ENCODE assay signal across 10 cellular contexts in the genomic region with DNA sequence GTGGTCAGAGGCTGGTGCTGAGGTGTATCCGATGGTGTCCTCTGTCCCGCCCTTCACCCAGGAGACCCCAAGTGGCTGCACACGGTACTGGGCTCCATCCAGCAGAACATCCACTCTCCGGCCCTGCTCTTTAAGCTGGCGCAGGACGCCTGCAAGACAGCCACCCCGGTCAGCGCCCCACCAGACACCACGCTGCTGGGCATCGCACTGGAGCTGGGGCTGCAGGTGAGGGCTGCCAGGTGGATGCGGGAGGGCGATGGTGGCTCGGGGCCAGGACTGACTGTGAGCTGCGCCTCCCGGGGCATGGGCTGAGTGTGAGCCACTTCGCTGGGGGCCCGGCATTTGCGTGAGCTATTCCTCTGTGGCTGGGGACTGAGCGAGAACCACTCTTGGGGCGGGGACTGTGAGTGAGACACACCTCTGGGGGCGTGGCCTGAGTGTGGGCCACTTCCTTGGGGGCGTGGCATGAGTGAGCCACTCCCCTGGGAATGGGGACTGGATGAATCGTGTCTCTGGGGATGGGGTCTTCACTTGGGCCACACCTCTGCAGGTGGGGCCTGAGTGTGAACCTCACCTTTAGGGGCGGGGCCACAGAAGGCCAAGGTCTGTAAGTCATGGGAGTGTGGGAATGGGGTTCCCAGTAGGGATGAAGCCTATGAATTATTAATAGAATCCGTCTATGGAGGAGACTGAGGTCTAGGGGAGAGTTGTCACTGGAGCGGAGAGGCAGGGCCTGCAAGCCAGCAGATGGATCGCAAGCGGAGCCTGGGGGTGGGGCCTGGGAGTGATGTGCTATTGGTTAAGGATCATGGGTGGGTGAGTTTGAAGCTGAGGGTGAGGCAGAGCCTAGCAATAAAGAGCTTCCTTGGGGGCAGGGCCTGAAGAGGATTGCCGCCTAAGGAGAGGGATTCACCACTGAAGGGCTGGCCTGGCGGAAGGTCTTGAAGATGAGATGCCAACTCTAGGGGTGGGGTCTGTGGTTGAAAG. TPM values are rescaled to one million over a fixed set of nuclear protein-coding genes. Genes with fewer than 3 reads are reported as not detected.
DNase-seq lines count a peak whose midpoint lies in the region; ATAC-seq and TF ChIP-seq lines count a peak whose summit lies in the region.
"Had no signal": no experiment of that assay in that cellular context is flagged by ENCODE, and none has a peak within 500 bp of the region (broad histone marks: within the 10 kb centered on the region; RNA-seq: fewer than 3 reads in every experiment).

No MANE protein-coding gene starts in this region.

- no peaks in the 10 kb centered on the region for H3K4me1 Mint-ChIP-seq in activated T-cell treated with anti-CD3 and anti-CD28 coated beads, Interleukin-2, amount 50 U/mL, for 24 hours (ENCODE audit: low read depth)
- H3K4me1 Mint-ChIP-seq in endothelial cell (ENCODE audit: unreplicated experiment), result no peaks in the 10 kb centered on the region
- peaks cover 2% of the 10 kb centered on the region for H3K4me1 Mint-ChIP-seq in stimulated activated naive CD8-positive, alpha-beta T cell treated with anti-CD3 and anti-CD28 coated beads, Interleukin-15, amount 100 ng/mL, for 72 hours

- H3K9me3 Mint-ChIP-seq in activated T-cell treated with anti-CD3 and anti-CD28 coated beads, Interleukin-2, amount 50 U/mL, for 24 hours, result no peaks in the 10 kb centered on the region
- no peaks in the 10 kb centered on the region for H3K9me3 Mint-ChIP-seq in endothelial cell (ENCODE audit: unreplicated experiment)
- no peaks in the 10 kb centered on the region for H3K9me3 Mint-ChIP-seq in stimulated activated naive CD8-positive, alpha-beta T cell treated with anti-CD3 and anti-CD28 coated beads, Interleukin-15, amount 100 ng/mL, for 72 hours

- DNase-seq in activated T-cell treated with anti-CD3 and anti-CD28 coated beads, Interleukin-2, amount 50 U/mL, for 48 hours, result peak; percentile 52 to 53
- no peak for DNase-seq in activated T-cell treated with anti-CD3 and anti-CD28 coated beads, Interleukin-2, amount 50 U/mL, for 24 hours
- DNase-seq in NCI-H187 (lab: John Stamatoyannopoulos, UW) (peak; percentile 45 to 82), endothelial cell (ENCODE audit: low spot score) (no peak), GM20000 (ENCODE audit: low spot score) (no peak), dorsolateral prefrontal cortex (no peak), NCI-H2171 (lab: John Stamatoyannopoulos, UW) (no peak)
- no peak for DNase-seq in stimulated activated naive CD8-positive, alpha-beta T cell treated with anti-CD3 and anti-CD28 coated beads, Interleukin-15, amount 100 ng/mL, for 72 hours

- peak; percentile 55 for ATAC-seq in stimulated activated naive CD8-positive, alpha-beta T cell treated with anti-CD3 and anti-CD28 coated beads, Interleukin-15, amount 100 ng/mL, for 72 hours

- peaks cover 19% of the 10 kb centered on the region for H3K36me3 Mint-ChIP-seq in activated T-cell treated with anti-CD3 and anti-CD28 coated beads, Interleukin-2, amount 50 U/mL, for 24 hours (ENCODE audit: low read depth)
- H3K36me3 Mint-ChIP-seq in endothelial cell (ENCODE audit: low read depth, unreplicated experiment), result peaks cover 45% of the 10 kb centered on the region

- no peaks in the 10 kb centered on the region for H3K27me3 Mint-ChIP-seq in activated T-cell treated with anti-CD3 and anti-CD28 coated beads, Interleukin-2, amount 50 U/mL, for 24 hours
- H3K27me3 Mint-ChIP-seq in endothelial cell (ENCODE audit: unreplicated experiment), result peaks cover 7% of the 10 kb centered on the region
- no peaks in the 10 kb centered on the region for H3K27me3 Mint-ChIP-seq in stimulated activated naive CD8-positive, alpha-beta T cell treated with anti-CD3 and anti-CD28 coated beads, Interleukin-15, amount 100 ng/mL, for 72 hours

- H3K4me3 Mint-ChIP-seq in activated T-cell treated with anti-CD3 and anti-CD28 coated beads, Interleukin-2, amount 50 U/mL, for 24 hours, result no peak overlapping the region
- H3K4me3 Mint-ChIP-seq in endothelial cell (ENCODE audit: unreplicated experiment), result peak overlapping the region; percentile 44
- H3K4me3 Mint-ChIP-seq in stimulated activated naive CD8-positive, alpha-beta T cell treated with anti-CD3 and anti-CD28 coated beads, Interleukin-15, amount 100 ng/mL, for 72 hours, result no peak overlapping the region

- no peak overlapping the region for H3K27ac ChIP-seq in dorsolateral prefrontal cortex

- no peak overlapping the region for H3K27ac Mint-ChIP-seq in activated T-cell treated with anti-CD3 and anti-CD28 coated beads, Interleukin-2, amount 50 U/mL, for 24 hours
- peak overlapping the region; percentile 36 for H3K27ac Mint-ChIP-seq in endothelial cell (ENCODE audit: unreplicated experiment)
- peak overlapping the region in 1 of 2 donors; percentile 84 for H3K27ac Mint-ChIP-seq in stimulated activated naive CD8-positive, alpha-beta T cell treated with anti-CD3 and anti-CD28 coated beads, Interleukin-15, amount 100 ng/mL, for 72 hours

- intact Hi-C loops in dorsolateral prefrontal cortex (cut with DNase I), result no loop called here

- no peaks in the 10 kb centered on the region for H3K27me3 ChIP-seq in dorsolateral prefrontal cortex

- no peak overlapping the region for H3K4me3 ChIP-seq in dorsolateral prefrontal cortex
- H3K4me3 ChIP-seq: HAP-1 had no signal

- TF ChIP-seq CTCF in endothelial cell (IDR thresholded peaks at IDR 0.05; ENCODE audit: unreplicated experiment) (no peak), GM20000 (IDR thresholded peaks at IDR 0.05; ENCODE audit: extremely low read depth, missing control alignments) (no peak), dorsolateral prefrontal cortex (IDR thresholded peaks at IDR 0.05 in 54 of 56, conservative IDR thresholded peaks at IDR 0.05 in 2 of 56; ENCODE audit: low read depth in 1 of 56, partially characterized antibody in 56 of 56) (no peak)

RNA-seq across cellular contexts. Expression of a gene that starts 30.5 kb away (rescaled TPM):
- total RNA-seq in endothelial cell (ENCODE audit: unreplicated experiment) (43.7 TPM), dorsolateral prefrontal cortex (1 to 10 TPM; 4.0 to 10.0 (median 6.6) TPM)

RNA-seq across cellular contexts. Expression of a gene that starts 51.2 kb away (rescaled TPM):
- total RNA-seq in endothelial cell (ENCODE audit: unreplicated experiment) (0.69 TPM), dorsolateral prefrontal cortex (10 to 100 TPM in 110 of 120 experiments, 1 to 10 TPM in 10; 4.1 to 33.8 (median 17.0) TPM)
- total RNA-seq: NCI-H460 had no signal

RNA-seq across cellular contexts. Expression of a gene that starts 51.5 kb away (rescaled TPM):
- total RNA-seq in endothelial cell (ENCODE audit: unreplicated experiment) (98.4 TPM), dorsolateral prefrontal cortex (100 to 1,000 TPM in 2 of 120 experiments, 10 to 100 TPM in 118; 44.9 to 112 (median 67.3) TPM)

Comparison
In these comparisons a context has a peak if more than half of its experiments do, and no peak if none do; other contexts are left out.
1. DNase-seq: peak in activated T-cell treated with anti-CD3 and anti-CD28 coated beads, Interleukin-2, amount 50 U/mL, for 48 hours (2 of 2) and NCI-H187 (2 of 2); none in activated T-cell treated with anti-CD3 and anti-CD28 coated beads, Interleukin-2, amount 50 U/mL, for 24 hours (single experiment), endothelial cell (single experiment), stimulated activated naive CD8-positive, alpha-beta T cell treated with anti-CD3 and anti-CD28 coated beads, Interleukin-15, amount 100 ng/mL, for 72 hours (0 of 2), GM20000 (single experiment), dorsolateral prefrontal cortex (0 of 10) and NCI-H2171 (single experiment).